ENCODE assay signal across 24 cellular contexts in genomic region chr20:24742436-24742835, GRCh38.
"Had no signal": no experiment of that assay in that cellular context is flagged by ENCODE, and none has a peak within 500 bp of the region (broad histone marks: within the 10 kb centered on the region; RNA-seq: fewer than 3 reads in every experiment).

No MANE protein-coding gene starts in this region.

- H3K27ac Mint-ChIP-seq: activated naive CD4-positive, alpha-beta T cell treated with anti-CD3 and anti-CD28 coated beads, Interleukin-2, amount 50 U/mL, for 72 hours; activated T-cell treated with anti-CD3 and anti-CD28 coated beads, Interleukin-2, amount 50 U/mL, for 72 hours; natural killer cell treated with Interleukin-12 subunit alpha and Interleukin-12 subunit beta and Interleukin-15 and Interleukin-18, amount 100 ng/mL, for 72 hours; stimulated activated memory B cell treated with anti-CD40 and anti-IgM and Interleukin-4, amounts not matched to agents 10 μg/mL and 1 μg/mL and 100 μg/mL, for 72 hours; stimulated activated naive CD8-positive, alpha-beta T cell treated with anti-CD3 and anti-CD28 coated beads, Interleukin-15, amount 100 ng/mL, for 72 hours; WTC11 had no signal

- DNase-seq: activated CD4-positive, alpha-beta T cell treated with anti-CD3 and anti-CD28 coated beads, Interleukin-2, amount 50 U/mL, for 1 hour; activated naive CD4-positive, alpha-beta T cell; activated T-cell treated with anti-CD3 and anti-CD28 coated beads for 4 hours; activated T-cell treated with anti-CD3 and anti-CD28 coated beads, Interleukin-2, amount 50 U/mL, for 72 hours; central memory CD4-positive, alpha-beta T cell; esophagus squamous epithelium; foreskin melanocyte; heart right ventricle; kidney glomerular epithelial cell; mesendoderm; sigmoid colon; small intestine; stimulated activated CD4-positive, alpha-beta T cell treated with anti-CD3 and anti-CD28 coated beads, Interleukin-1b, Interleukin-23, amount 100 ng/mL, for 48 hours; stimulated activated CD4-positive, alpha-beta T cell treated with anti-CD3 and anti-CD28 coated beads, Interleukin-4, amount 100 ng/mL, for 4 hours; stimulated activated CD8-positive, alpha-beta memory T cell treated with anti-CD3 and anti-CD28 coated beads, Interleukin-4, amount 100 ng/mL, for 48 hours; stimulated activated naive CD8-positive, alpha-beta T cell treated with anti-CD3 and anti-CD28 coated beads, Interleukin-15, amount 100 ng/mL, for 72 hours; substantia nigra; T-helper 2 cell; upper lobe of right lung had no signal

- ATAC-seq: activated naive CD4-positive, alpha-beta T cell treated with anti-CD3 and anti-CD28 coated beads, Interleukin-2, amount 50 U/mL, for 72 hours; activated T-cell treated with anti-CD3 and anti-CD28 coated beads, Interleukin-2, amount 50 U/mL, for 72 hours; heart right ventricle; left lobe of liver; natural killer cell treated with Interleukin-12 subunit alpha and Interleukin-12 subunit beta and Interleukin-15 and Interleukin-18, amount 100 ng/mL, for 72 hours; stimulated activated memory B cell treated with anti-CD40 and anti-IgM and Interleukin-4, amounts not matched to agents 10 μg/mL and 1 μg/mL and 100 μg/mL, for 72 hours; stimulated activated naive CD8-positive, alpha-beta T cell treated with anti-CD3 and anti-CD28 coated beads, Interleukin-15, amount 100 ng/mL, for 72 hours; upper lobe of right lung; WTC11 had no signal

- H3K4me3 Mint-ChIP-seq: activated T-cell treated with anti-CD3 and anti-CD28 coated beads, Interleukin-2, amount 50 U/mL, for 72 hours; natural killer cell treated with Interleukin-12 subunit alpha and Interleukin-12 subunit beta and Interleukin-15 and Interleukin-18, amount 100 ng/mL, for 72 hours; stimulated activated memory B cell treated with anti-CD40 and anti-IgM and Interleukin-4, amounts not matched to agents 10 μg/mL and 1 μg/mL and 100 μg/mL, for 72 hours; stimulated activated naive CD8-positive, alpha-beta T cell treated with anti-CD3 and anti-CD28 coated beads, Interleukin-15, amount 100 ng/mL, for 72 hours; WTC11 had no signal

- H3K36me3 Mint-ChIP-seq: activated naive CD4-positive, alpha-beta T cell treated with anti-CD3 and anti-CD28 coated beads, Interleukin-2, amount 50 U/mL, for 72 hours; natural killer cell treated with Interleukin-12 subunit alpha and Interleukin-12 subunit beta and Interleukin-15 and Interleukin-18, amount 100 ng/mL, for 72 hours; stimulated activated memory B cell treated with anti-CD40 and anti-IgM and Interleukin-4, amounts not matched to agents 10 μg/mL and 1 μg/mL and 100 μg/mL, for 72 hours; WTC11 had no signal

- H3K9me3 Mint-ChIP-seq: activated naive CD4-positive, alpha-beta T cell treated with anti-CD3 and anti-CD28 coated beads, Interleukin-2, amount 50 U/mL, for 72 hours; activated T-cell treated with anti-CD3 and anti-CD28 coated beads, Interleukin-2, amount 50 U/mL, for 72 hours; natural killer cell treated with Interleukin-12 subunit alpha and Interleukin-12 subunit beta and Interleukin-15 and Interleukin-18, amount 100 ng/mL, for 72 hours; stimulated activated memory B cell treated with anti-CD40 and anti-IgM and Interleukin-4, amounts not matched to agents 10 μg/mL and 1 μg/mL and 100 μg/mL, for 72 hours; stimulated activated naive CD8-positive, alpha-beta T cell treated with anti-CD3 and anti-CD28 coated beads, Interleukin-15, amount 100 ng/mL, for 72 hours; WTC11 had no signal

- H3K27me3 Mint-ChIP-seq: natural killer cell treated with Interleukin-12 subunit alpha and Interleukin-12 subunit beta and Interleukin-15 and Interleukin-18, amount 100 ng/mL, for 72 hours; stimulated activated memory B cell treated with anti-CD40 and anti-IgM and Interleukin-4, amounts not matched to agents 10 μg/mL and 1 μg/mL and 100 μg/mL, for 72 hours; stimulated activated naive CD8-positive, alpha-beta T cell treated with anti-CD3 and anti-CD28 coated beads, Interleukin-15, amount 100 ng/mL, for 72 hours had no signal
